Comparison of ENCODE assay signal across 19 cellular contexts in genomic region chr1:77972080-77972479, GRCh38. TPM values are rescaled to one million over a fixed set of nuclear protein-coding genes. Genes with fewer than 3 reads are reported as not detected.
DNase-seq lines count a peak whose midpoint lies in the region; ATAC-seq and FAIRE-seq lines count a peak whose summit lies in the region.
"Had no signal": no experiment of that assay in that cellular context is flagged by ENCODE, and none has a peak within 500 bp of the region (broad histone marks: within the 10 kb centered on the region; RNA-seq: fewer than 3 reads in every experiment).

No MANE protein-coding gene starts in this region.

- H3K18ac ChIP-seq in trophoblast cell (ENCODE audit: low read length): no peak overlapping the region

- no peaks in the 10 kb centered on the region for H3K9me3 Mint-ChIP-seq in activated T-cell treated with anti-CD3 and anti-CD28 coated beads, Interleukin-2, amount 50 U/mL, for 72 hours
- no peaks in the 10 kb centered on the region for H3K9me3 Mint-ChIP-seq in effector memory CD8-positive, alpha-beta T cell
- H3K9me3 Mint-ChIP-seq: activated naive CD4-positive, alpha-beta T cell treated with anti-CD3 and anti-CD28 coated beads, Interleukin-2, amount 10 ng/mL, durations not matched to agents 7 days and 5 days had no signal

- H4K8ac ChIP-seq in trophoblast cell (ENCODE audit: low read depth, low read length): no peak overlapping the region

- H3K14ac ChIP-seq in trophoblast cell (ENCODE audit: low read length): no peak overlapping the region

- WGBS in trophoblast cell (ENCODE audit: extremely low coverage, insufficient coverage, insufficient read length): no CpG with 5 or more reads among the region's 3 CpGs
- 76 to 83% (median 81%) methylated on average over 3 of the region's 3 CpGs for WGBS in small intestine, 3 donors

- no peak overlapping the region for H2BK120ac ChIP-seq in trophoblast cell (ENCODE audit: insufficient read depth, low read length, poor library complexity)

- no peak for FAIRE-seq in small intestine (lab: Jason Lieb, UNC)
- FAIRE-seq: keratinocyte had no signal

- no peak overlapping the region for H2AK5ac ChIP-seq in trophoblast cell (ENCODE audit: low read length)

- H3K27me3 ChIP-seq in trophoblast cell (ENCODE audit: insufficient read depth, low read length) (no peaks in the 10 kb centered on the region), small intestine (ENCODE audit: control insufficient read depth in 2 of 2, insufficient read depth in 2 of 2, low read length in 2 of 2) (no peaks in the 10 kb centered on the region)
- H3K27me3 ChIP-seq: dorsolateral prefrontal cortex, esophagus squamous epithelium had no signal

- H3K4me3 Mint-ChIP-seq in activated T-cell treated with anti-CD3 and anti-CD28 coated beads, Interleukin-2, amount 50 U/mL, for 72 hours: peak overlapping the region; percentile 46 to 71
- H3K4me3 Mint-ChIP-seq in effector memory CD8-positive, alpha-beta T cell: peak overlapping the region; percentile 57 to 76
- H3K4me3 Mint-ChIP-seq: activated naive CD4-positive, alpha-beta T cell treated with anti-CD3 and anti-CD28 coated beads, Interleukin-2, amount 10 ng/mL, durations not matched to agents 7 days and 5 days had no signal

- H3K27ac Mint-ChIP-seq in activated T-cell treated with anti-CD3 and anti-CD28 coated beads, Interleukin-2, amount 50 U/mL, for 72 hours: peak overlapping the region; percentile 85
- peak overlapping the region; percentile 56 to 63 for H3K27ac Mint-ChIP-seq in effector memory CD8-positive, alpha-beta T cell
- H3K27ac Mint-ChIP-seq: activated naive CD4-positive, alpha-beta T cell treated with anti-CD3 and anti-CD28 coated beads, Interleukin-2, amount 10 ng/mL, durations not matched to agents 7 days and 5 days had no signal

- peaks cover 88% of the 10 kb centered on the region for H3K4me1 Mint-ChIP-seq in activated T-cell treated with anti-CD3 and anti-CD28 coated beads, Interleukin-2, amount 50 U/mL, for 72 hours (ENCODE audit: low read depth)
- H3K4me1 Mint-ChIP-seq in effector memory CD8-positive, alpha-beta T cell (ENCODE audit: low read depth in 2 of 2): peaks cover 45 to 63% of the 10 kb centered on the region in 2 donors

- no peak overlapping the region for H4K12ac ChIP-seq in trophoblast cell (ENCODE audit: low read depth, low read length)

- H3K9ac ChIP-seq in SK-N-MC (ENCODE audit: insufficient read length) (no peak overlapping the region), trophoblast cell (ENCODE audit: low read length) (no peak overlapping the region)

- peaks cover 8 to 55% of the 10 kb centered on the region in 2 donors for H3K36me3 Mint-ChIP-seq in activated T-cell treated with anti-CD3 and anti-CD28 coated beads, Interleukin-2, amount 50 U/mL, for 72 hours (ENCODE audit: insufficient read depth in 2 of 2)
- peaks cover 89% of the 10 kb centered on the region for H3K36me3 Mint-ChIP-seq in effector memory CD8-positive, alpha-beta T cell (ENCODE audit: insufficient read depth)

- H3K79me2 ChIP-seq in trophoblast cell (ENCODE audit: control insufficient read depth, insufficient read depth, low read length, poor library complexity): peaks cover 18% of the 10 kb centered on the region

- DNase-seq in activated T-cell treated with anti-CD3 and anti-CD28 coated beads, Interleukin-2, amount 50 U/mL, for 72 hours: no peak
- DNase-seq in activated T-cell treated with anti-CD3 and anti-CD28 coated beads, Interleukin-2, amount 50 U/mL, for 48 hours: no peak
- DNase-seq in SK-N-MC (ENCODE audit: low read depth, low spot score): no peak
- no peak for DNase-seq in effector memory CD8-positive, alpha-beta T cell
- DNase-seq in trophoblast cell: no peak
- DNase-seq in small intestine: no peak
- no peak for DNase-seq in hepatic stellate cell (ENCODE audit: low spot score)
- no peak for DNase-seq in retina
- DNase-seq: ACHN; activated naive CD4-positive, alpha-beta T cell treated with anti-CD3 and anti-CD28 coated beads, Interleukin-2, amount 10 ng/mL, durations not matched to agents 7 days and 5 days; dorsolateral prefrontal cortex; esophagus squamous epithelium; mesendoderm; NCI-H1417 treated with DMSO at 0.1 percent for 48 hours; NCI-H2171; NCI-H774; right cardiac atrium had no signal

- peak overlapping the region; percentile 98 for H3K4ac ChIP-seq in trophoblast cell (ENCODE audit: low read depth, low read length)

- H3K4me3 ChIP-seq in SK-N-MC (no peak overlapping the region), trophoblast cell (ENCODE audit: low read depth, low read length) (no peak overlapping the region), small intestine (ENCODE audit: low read depth in 1 of 2, low read length in 2 of 2) (no peak overlapping the region)
- H3K4me3 ChIP-seq: dorsolateral prefrontal cortex, esophagus squamous epithelium had no signal

- H3K36me3 ChIP-seq in SK-N-MC (ENCODE audit: insufficient read depth, low read length) (peaks cover 91% of the 10 kb centered on the region), trophoblast cell (ENCODE audit: control insufficient read depth in 1 of 2, insufficient read depth in 2 of 2, low read length in 2 of 2) (peaks cover 10 to 11% of the 10 kb centered on the region in 2 experiments), small intestine (ENCODE audit: control insufficient read depth in 2 of 2, insufficient read depth in 2 of 2, low read length in 2 of 2) (peaks cover 2 to 3% of the 10 kb centered on the region in 2 donors)

- H3K23ac ChIP-seq in trophoblast cell (ENCODE audit: low read length): no peak overlapping the region

- H3K9me3 ChIP-seq in SK-N-MC (ENCODE audit: low read depth, low read length) (no peaks in the 10 kb centered on the region), trophoblast cell (ENCODE audit: insufficient read depth, low read depth, low read length) (no peaks in the 10 kb centered on the region), small intestine (ENCODE audit: control insufficient read depth, low read depth) (no peaks in the 10 kb centered on the region)
- H3K9me3 ChIP-seq: esophagus squamous epithelium had no signal

- H3K4me1 ChIP-seq in trophoblast cell (ENCODE audit: control insufficient read depth in 1 of 2, insufficient read depth in 2 of 2, low read length in 2 of 2): peaks cover 5 to 7% of the 10 kb centered on the region in 2 experiments
- H3K4me1 ChIP-seq in small intestine (ENCODE audit: control insufficient read depth in 2 of 2, insufficient read depth in 1 of 2, low read depth in 1 of 2, low read length in 1 of 2): peaks cover 0 to 10% of the 10 kb centered on the region in 2 donors

- no peak overlapping the region for H2BK12ac ChIP-seq in trophoblast cell (ENCODE audit: low read length)

- no peak overlapping the region for H2BK5ac ChIP-seq in trophoblast cell (ENCODE audit: low read depth, low read length, poor library complexity)

- no peak overlapping the region for H4K91ac ChIP-seq in trophoblast cell (ENCODE audit: low read depth, low read length)

- no peaks in the 10 kb centered on the region for H3K79me1 ChIP-seq in trophoblast cell (ENCODE audit: low read length)

- no peaks in the 10 kb centered on the region for H3K27me3 Mint-ChIP-seq in activated T-cell treated with anti-CD3 and anti-CD28 coated beads, Interleukin-2, amount 50 U/mL, for 72 hours (ENCODE audit: low read depth)
- H3K27me3 Mint-ChIP-seq in effector memory CD8-positive, alpha-beta T cell: no peaks in the 10 kb centered on the region
- H3K27me3 Mint-ChIP-seq: activated naive CD4-positive, alpha-beta T cell treated with anti-CD3 and anti-CD28 coated beads, Interleukin-2, amount 10 ng/mL, durations not matched to agents 7 days and 5 days had no signal

- no peak overlapping the region for H3K4me2 ChIP-seq in trophoblast cell (ENCODE audit: low read length)

- ATAC-seq in activated T-cell treated with anti-CD3 and anti-CD28 coated beads, Interleukin-2, amount 50 U/mL, for 72 hours (replicated peaks in 1 of 2): no peak
- no peak for ATAC-seq in effector memory CD8-positive, alpha-beta T cell (replicated peaks)
- ATAC-seq: HCT116, right cardiac atrium had no signal

- H2AFZ ChIP-seq in trophoblast cell (ENCODE audit: insufficient read depth, low read length, poor library complexity): no peak overlapping the region

- H3K27ac ChIP-seq in SK-N-MC (peak overlapping the region; percentile 16; the same call in 1 of the 2 replicates), trophoblast cell (ENCODE audit: low read depth, low read length) (no peak overlapping the region), small intestine (ENCODE audit: low read depth in 1 of 2, low read length in 1 of 2) (no peak overlapping the region)
- H3K27ac ChIP-seq: dorsolateral prefrontal cortex, esophagus squamous epithelium had no signal

RNA-seq across cellular contexts. Expression of gene FUBP1, which starts 6.8 kb away (rescaled TPM):
- total RNA-seq in activated T-cell treated with anti-CD3 and anti-CD28 coated beads, Interleukin-2, amount 50 U/mL, for 72 hours: 100 to 1,000 TPM; 145 to 191 TPM
- polyA plus RNA-seq in trophoblast cell (2013): 144 TPM in 2 replicates
- 10 to 100 TPM; 21.9 to 49.8 (median 21.9) TPM for polyA plus RNA-seq in small intestine

RNA-seq across cellular contexts. Expression of gene DNAJB4, which starts 32.7 kb away (rescaled TPM):
- 10 to 100 TPM in 1 of 2 donors, 1 to 10 TPM in 1; 9.6 to 14.0 TPM for total RNA-seq in activated T-cell treated with anti-CD3 and anti-CD28 coated beads, Interleukin-2, amount 50 U/mL, for 72 hours
- 14.4 and 14.5 TPM in 2 replicates for polyA plus RNA-seq in trophoblast cell (2013)
- polyA plus RNA-seq in small intestine: 10 to 100 TPM in 1 of 3 donors, 1 to 10 TPM in 2; 3.8 to 12.5 (median 4.5) TPM
